1 cellular context compared by ENCODE assay signal in the genomic region with DNA sequence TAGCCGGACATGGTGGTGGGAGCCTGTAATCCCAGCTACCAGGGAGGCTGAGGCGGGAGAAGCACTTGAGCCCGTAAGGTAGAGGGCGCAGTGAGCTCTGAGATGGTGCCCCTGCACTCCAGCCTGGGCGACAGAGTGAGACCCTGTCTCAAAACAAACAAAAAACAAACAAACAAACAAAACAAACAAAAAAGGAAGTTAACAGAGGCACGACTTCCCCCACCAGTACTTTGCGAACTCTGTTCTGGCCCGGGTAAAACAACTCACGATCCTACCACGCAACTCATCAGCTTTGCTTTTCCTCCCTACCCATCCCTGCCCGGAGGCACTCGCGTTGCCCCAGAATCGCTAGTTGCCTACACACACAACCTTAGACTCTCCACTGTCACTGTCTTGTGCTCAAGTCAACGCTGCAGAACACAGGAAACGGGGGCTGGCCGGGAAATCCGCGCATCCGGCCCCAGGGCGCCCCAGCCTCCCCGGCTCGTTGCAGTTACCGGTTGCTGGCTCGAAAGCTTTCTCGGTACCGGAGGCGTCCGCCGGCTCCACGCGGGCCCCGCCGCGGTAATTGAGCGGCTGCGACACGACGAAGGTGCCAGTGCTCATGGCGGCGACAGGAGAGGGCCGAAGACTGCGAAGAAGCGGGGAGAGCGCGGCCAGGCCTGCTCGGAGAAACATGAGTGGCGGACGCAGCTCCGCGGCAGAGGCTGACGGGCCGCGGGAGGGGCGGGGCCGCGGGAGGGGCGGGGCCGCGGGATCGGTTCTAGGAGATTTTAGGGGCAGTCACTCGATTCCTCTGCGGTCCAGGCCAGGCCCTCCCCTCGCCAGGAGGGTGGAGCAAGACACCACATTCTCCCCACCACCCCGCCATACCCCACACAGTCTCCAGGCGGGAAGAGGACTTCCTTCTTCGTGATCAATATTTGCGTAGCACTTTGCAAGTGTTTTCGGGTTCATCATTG.
TF ChIP-seq lines count a peak whose summit lies in the region.

Gene ALDH9A1 (minus strand): TSS at position 682 of the 962 bp plus-strand sequence. CDS start 4 bp downstream, at position 678.

TF ChIP-seq in K562, 482 proteins besides CTCF, POLR2A, EP300 and RAD21 (continued from another document and continues in another):
- TF ChIP-seq ZBTB17 (CRISPR knock-in tag; IDR thresholded peaks at IDR 0.05) = peak; percentile 81
- TF ChIP-seq ZNF263 (CRISPR knock-in tag; IDR thresholded peaks at IDR 0.05; ENCODE audit: borderline replicate concordance) = peak; percentile 64; the same call in 1 of the 2 replicates
- no peak for TF ChIP-seq ZBTB5 (IDR thresholded peaks at IDR 0.05)
- TF ChIP-seq CCNT2 (IDR thresholded peaks at IDR 0.05; ENCODE audit: borderline replicate concordance, extremely low read depth, insufficient read length, low read depth, low read length) = peak; percentile 36
- no peak for TF ChIP-seq FOXK1 (CRISPR knock-in tag; IDR thresholded peaks at IDR 0.05; ENCODE audit: borderline replicate concordance)
- no peak for TF ChIP-seq CEBPB (tag; IDR thresholded peaks at IDR 0.05)
- no peak for TF ChIP-seq ZNF197 (CRISPR knock-in tag; IDR thresholded peaks at IDR 0.05; ENCODE audit: low read depth)
- TF ChIP-seq, protein P1, sequence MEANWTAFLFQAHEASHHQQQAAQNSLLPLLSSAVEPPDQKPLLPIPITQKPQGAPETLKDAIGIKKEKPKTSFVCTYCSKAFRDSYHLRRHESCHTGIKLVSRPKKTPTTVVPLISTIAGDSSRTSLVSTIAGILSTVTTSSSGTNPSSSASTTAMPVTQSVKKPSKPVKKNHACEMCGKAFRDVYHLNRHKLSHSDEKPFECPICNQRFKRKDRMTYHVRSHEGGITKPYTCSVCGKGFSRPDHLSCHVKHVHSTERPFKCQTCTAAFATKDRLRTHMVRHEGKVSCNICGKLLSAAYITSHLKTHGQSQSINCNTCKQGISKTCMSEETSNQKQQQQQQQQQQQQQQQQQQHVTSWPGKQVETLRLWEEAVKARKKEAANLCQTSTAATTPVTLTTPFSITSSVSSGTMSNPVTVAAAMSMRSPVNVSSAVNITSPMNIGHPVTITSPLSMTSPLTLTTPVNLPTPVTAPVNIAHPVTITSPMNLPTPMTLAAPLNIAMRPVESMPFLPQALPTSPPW (CRISPR knock-in tag; IDR thresholded peaks at IDR 0.05) = peak; percentile 74
- TF ChIP-seq ZNF212 (CRISPR knock-in tag; IDR thresholded peaks at IDR 0.05) = no peak
- peak; percentile 7 for TF ChIP-seq ESRRA (IDR thresholded peaks at IDR 0.05; ENCODE audit: borderline replicate concordance, low read depth)
- TF ChIP-seq AFF1 (IDR thresholded peaks at IDR 0.05; ENCODE audit: low read depth in 1 of 2, partially characterized antibody in 2 of 2) = peak; percentile 38 to 50
- 0 out of 2 replicates have a peak, but pooled peaks have one; percentile 43 for TF ChIP-seq MTA3 (IDR thresholded peaks at IDR 0.05; ENCODE audit: borderline replicate concordance)
- 0 out of 2 replicates have a peak, but pooled peaks have one; percentile 38 for TF ChIP-seq NFATC3 (IDR thresholded peaks at IDR 0.05)
- TF ChIP-seq, protein P2, sequence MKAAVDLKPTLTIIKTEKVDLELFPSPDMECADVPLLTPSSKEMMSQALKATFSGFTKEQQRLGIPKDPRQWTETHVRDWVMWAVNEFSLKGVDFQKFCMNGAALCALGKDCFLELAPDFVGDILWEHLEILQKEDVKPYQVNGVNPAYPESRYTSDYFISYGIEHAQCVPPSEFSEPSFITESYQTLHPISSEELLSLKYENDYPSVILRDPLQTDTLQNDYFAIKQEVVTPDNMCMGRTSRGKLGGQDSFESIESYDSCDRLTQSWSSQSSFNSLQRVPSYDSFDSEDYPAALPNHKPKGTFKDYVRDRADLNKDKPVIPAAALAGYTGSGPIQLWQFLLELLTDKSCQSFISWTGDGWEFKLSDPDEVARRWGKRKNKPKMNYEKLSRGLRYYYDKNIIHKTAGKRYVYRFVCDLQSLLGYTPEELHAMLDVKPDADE (conservative IDR thresholded peaks at IDR 0.05; ENCODE audit: control insufficient read depth, low read depth, low read length) = 0 out of 2 replicates have a peak, but pooled peaks have one; percentile 56
- TF ChIP-seq MAZ (CRISPR knock-in tag; conservative IDR thresholded peaks at IDR 0.05 in 1 of 2, IDR thresholded peaks at IDR 0.05 in 1 of 2) = peak; percentile 28 to 87
- no peak for TF ChIP-seq NCOA6 (IDR thresholded peaks at IDR 0.05)
- peak in 1 of 3 experiments; percentile 69 for TF ChIP-seq YY1 (IDR thresholded peaks at IDR 0.05; ENCODE audit: borderline replicate concordance in 1 of 3, control insufficient read depth in 1 of 3, extremely low read depth in 1 of 3, insufficient read depth in 3 of 3, insufficient read length in 1 of 3, insufficient replicate concordance in 2 of 3, low read depth in 1 of 3, low read length in 2 of 3)
- TF ChIP-seq NKRF (IDR thresholded peaks at IDR 0.05; ENCODE audit: borderline replicate concordance) = peak; percentile 84
- peak; percentile 96 for TF ChIP-seq RBFOX2 (IDR thresholded peaks at IDR 0.05; ENCODE audit: low read depth, low read length)
- no peak for TF ChIP-seq WHSC1 (IDR thresholded peaks at IDR 0.05; ENCODE audit: low read length)
- peak; percentile 98 for TF ChIP-seq POLR2G (IDR thresholded peaks at IDR 0.05; ENCODE audit: low read depth, low read length)
- no peak for TF ChIP-seq ZNF778 (CRISPR knock-in tag; IDR thresholded peaks at IDR 0.05)
- TF ChIP-seq ZNF696 (CRISPR knock-in tag; conservative IDR thresholded peaks at IDR 0.05) = no peak
- TF ChIP-seq SMARCE1 (IDR thresholded peaks at IDR 0.05) = peak; percentile 85
- no peak for TF ChIP-seq ZNF561 (CRISPR knock-in tag; conservative IDR thresholded peaks at IDR 0.05)
- peak; percentile 60 for TF ChIP-seq CC2D1A (IDR thresholded peaks at IDR 0.05)
- 0 out of 2 replicates have a peak, but pooled peaks have one; percentile 28 for TF ChIP-seq PML (IDR thresholded peaks at IDR 0.05; ENCODE audit: low read length)
- TF ChIP-seq TFAP4 (CRISPR knock-in tag; IDR thresholded peaks at IDR 0.05; ENCODE audit: borderline replicate concordance) = no peak; the same call in 1 of the 2 replicates
- peak; percentile 63 for TF ChIP-seq PHF20 (IDR thresholded peaks at IDR 0.05; ENCODE audit: partially characterized antibody)
- TF ChIP-seq EWSR1 (IDR thresholded peaks at IDR 0.05; ENCODE audit: borderline replicate concordance, low read depth, partially characterized antibody) = no peak
- TF ChIP-seq, protein P3, sequence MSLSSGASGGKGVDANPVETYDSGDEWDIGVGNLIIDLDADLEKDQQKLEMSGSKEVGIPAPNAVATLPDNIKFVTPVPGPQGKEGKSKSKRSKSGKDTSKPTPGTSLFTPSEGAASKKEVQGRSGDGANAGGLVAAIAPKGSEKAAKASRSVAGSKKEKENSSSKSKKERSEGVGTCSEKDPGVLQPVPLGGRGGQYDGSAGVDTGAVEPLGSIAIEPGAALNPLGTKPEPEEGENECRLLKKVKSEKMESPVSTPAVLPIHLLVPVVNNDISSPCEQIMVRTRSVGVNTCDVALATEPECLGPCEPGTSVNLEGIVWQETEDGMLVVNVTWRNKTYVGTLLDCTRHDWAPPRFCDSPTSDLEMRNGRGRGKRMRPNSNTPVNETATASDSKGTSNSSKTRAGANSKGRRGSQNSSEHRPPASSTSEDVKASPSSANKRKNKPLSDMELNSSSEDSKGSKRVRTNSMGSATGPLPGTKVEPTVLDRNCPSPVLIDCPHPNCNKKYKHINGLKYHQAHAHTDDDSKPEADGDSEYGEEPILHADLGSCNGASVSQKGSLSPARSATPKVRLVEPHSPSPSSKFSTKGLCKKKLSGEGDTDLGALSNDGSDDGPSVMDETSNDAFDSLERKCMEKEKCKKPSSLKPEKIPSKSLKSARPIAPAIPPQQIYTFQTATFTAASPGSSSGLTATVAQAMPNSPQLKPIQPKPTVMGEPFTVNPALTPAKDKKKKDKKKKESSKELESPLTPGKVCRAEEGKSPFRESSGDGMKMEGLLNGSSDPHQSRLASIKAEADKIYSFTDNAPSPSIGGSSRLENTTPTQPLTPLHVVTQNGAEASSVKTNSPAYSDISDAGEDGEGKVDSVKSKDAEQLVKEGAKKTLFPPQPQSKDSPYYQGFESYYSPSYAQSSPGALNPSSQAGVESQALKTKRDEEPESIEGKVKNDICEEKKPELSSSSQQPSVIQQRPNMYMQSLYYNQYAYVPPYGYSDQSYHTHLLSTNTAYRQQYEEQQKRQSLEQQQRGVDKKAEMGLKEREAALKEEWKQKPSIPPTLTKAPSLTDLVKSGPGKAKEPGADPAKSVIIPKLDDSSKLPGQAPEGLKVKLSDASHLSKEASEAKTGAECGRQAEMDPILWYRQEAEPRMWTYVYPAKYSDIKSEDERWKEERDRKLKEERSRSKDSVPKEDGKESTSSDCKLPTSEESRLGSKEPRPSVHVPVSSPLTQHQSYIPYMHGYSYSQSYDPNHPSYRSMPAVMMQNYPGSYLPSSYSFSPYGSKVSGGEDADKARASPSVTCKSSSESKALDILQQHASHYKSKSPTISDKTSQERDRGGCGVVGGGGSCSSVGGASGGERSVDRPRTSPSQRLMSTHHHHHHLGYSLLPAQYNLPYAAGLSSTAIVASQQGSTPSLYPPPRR (CRISPR knock-in tag; IDR thresholded peaks at IDR 0.05; ENCODE audit: borderline replicate concordance) = 0 out of 2 replicates have a peak, but pooled peaks have one; percentile 71
- peak; percentile 91 for TF ChIP-seq KDM5B (IDR thresholded peaks at IDR 0.05; ENCODE audit: insufficient replicate concordance, low read depth, low read length)
- TF ChIP-seq ETV5 (CRISPR knock-in tag; IDR thresholded peaks at IDR 0.05; ENCODE audit: low read depth) = peak; percentile 82
- TF ChIP-seq ATF1 (CRISPR knock-in tag; IDR thresholded peaks at IDR 0.05) = no peak
- peak; percentile 71 for TF ChIP-seq ATF1 (tag; IDR thresholded peaks at IDR 0.05)
